In the genomic region with DNA sequence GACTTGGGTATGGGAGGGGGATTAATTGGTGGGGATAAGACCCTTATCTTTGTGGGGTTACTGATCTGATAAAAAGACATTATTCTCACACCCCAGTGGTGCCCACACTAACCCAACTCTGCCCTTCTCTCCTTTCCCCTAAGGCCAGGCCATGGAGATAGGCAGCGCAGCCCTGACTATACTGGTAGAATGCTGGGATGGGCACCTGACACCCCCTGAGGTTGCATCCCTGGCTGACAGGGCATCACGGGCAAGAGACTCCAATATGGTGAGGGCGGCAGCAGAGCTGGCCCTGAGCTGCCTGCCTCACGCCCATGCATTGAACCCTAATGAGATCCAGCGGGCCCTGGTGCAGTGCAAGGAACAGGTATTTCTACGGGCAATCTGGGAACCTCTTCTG, we compare ENCODE assay signal across 15 cellular contexts. TPM values are rescaled to one million over a fixed set of nuclear protein-coding genes. Genes with fewer than 3 reads are reported as not detected.
A peak's percentile ranks its signal among the peaks of the same experiment; 100 is the strongest.
DNase-seq lines count a peak whose midpoint lies in the region; ATAC-seq, FAIRE-seq and TF ChIP-seq lines count a peak whose summit lies in the region.
"Had no signal": no experiment of that assay in that cellular context is flagged by ENCODE, and none has a peak within 500 bp of the region (broad histone marks: within the 10 kb centered on the region; RNA-seq: fewer than 3 reads in every experiment).

No MANE protein-coding gene starts in this region.

- H3K36me3 ChIP-seq in sigmoid colon: peaks cover 52 to 100% (median 84%) of the 10 kb centered on the region in 4 donors

- H3K4me1 ChIP-seq in sigmoid colon: no peaks in the 10 kb centered on the region

- H3K4me1 Mint-ChIP-seq in activated T-cell treated with anti-CD3 and anti-CD28 coated beads, Interleukin-2, amount 50 U/mL, for 72 hours (ENCODE audit: low read depth): peaks cover 8% of the 10 kb centered on the region
- H3K4me1 Mint-ChIP-seq in effector memory CD8-positive, alpha-beta T cell (ENCODE audit: low read depth in 2 of 2): peaks cover 0 to 3% of the 10 kb centered on the region in 2 donors

- intact Hi-C loops in sigmoid colon (cut with DNase I): no loop called here

- ATAC-seq in activated T-cell treated with anti-CD3 and anti-CD28 coated beads, Interleukin-2, amount 50 U/mL, for 72 hours (replicated peaks in 1 of 2): no peak
- no peak for ATAC-seq in effector memory CD8-positive, alpha-beta T cell (replicated peaks)

- DNase-seq in activated T-cell treated with anti-CD3 and anti-CD28 coated beads, Interleukin-2, amount 50 U/mL, for 72 hours: no peak
- DNase-seq in activated T-cell treated with anti-CD3 and anti-CD28 coated beads for 4 hours: no peak
- no peak for DNase-seq in GM12892 (ENCODE audit: insufficient read length)
- no peak for DNase-seq in effector memory CD8-positive, alpha-beta T cell
- peak; percentile 62 for DNase-seq in sigmoid colon
- DNase-seq in activated CD4-positive, alpha-beta T cell treated with anti-CD3 and anti-CD28 coated beads, Interleukin-2, amount 50 U/mL, for 1 hour: no peak
- no peak for DNase-seq in hypothalamus (lab: John Stamatoyannopoulos, UW)
- no peak for DNase-seq in coronary artery (ENCODE audit: low spot score)
- DNase-seq: DND-41, KBM-7, NCI-H1417 treated with DMSO at 0.1 percent for 48 hours, NCI-H1930, NCI-H526 treated with DMSO at 0.1 percent for 48 hours had no signal

- H3K27me3 ChIP-seq in sigmoid colon: no peaks in the 10 kb centered on the region

- no peak for TF ChIP-seq EP300 in sigmoid colon (IDR thresholded peaks at IDR 0.05)

- no peak overlapping the region for H3K4me3 Mint-ChIP-seq in activated T-cell treated with anti-CD3 and anti-CD28 coated beads, Interleukin-2, amount 50 U/mL, for 72 hours
- no peak overlapping the region for H3K4me3 Mint-ChIP-seq in effector memory CD8-positive, alpha-beta T cell

- peak overlapping the region; percentile 5 for H3K27ac Mint-ChIP-seq in activated T-cell treated with anti-CD3 and anti-CD28 coated beads, Interleukin-2, amount 50 U/mL, for 72 hours
- peak overlapping the region; percentile 4 to 85 for H3K27ac Mint-ChIP-seq in effector memory CD8-positive, alpha-beta T cell

- no peak for FAIRE-seq in GM12892 (lab: Jason Lieb, UNC)
- FAIRE-seq: G401.6, H1 had no signal

- H3K27me3 Mint-ChIP-seq in activated T-cell treated with anti-CD3 and anti-CD28 coated beads, Interleukin-2, amount 50 U/mL, for 72 hours (ENCODE audit: low read depth): no peaks in the 10 kb centered on the region
- H3K27me3 Mint-ChIP-seq in effector memory CD8-positive, alpha-beta T cell: no peaks in the 10 kb centered on the region

- H3K9me3 Mint-ChIP-seq in activated T-cell treated with anti-CD3 and anti-CD28 coated beads, Interleukin-2, amount 50 U/mL, for 72 hours: no peaks in the 10 kb centered on the region
- H3K9me3 Mint-ChIP-seq in effector memory CD8-positive, alpha-beta T cell: no peaks in the 10 kb centered on the region

- no peak for TF ChIP-seq CTCF in sigmoid colon (IDR thresholded peaks at IDR 0.05)
- TF ChIP-seq CTCF in coronary artery (IDR thresholded peaks at IDR 0.05): no peak

- peaks cover 7 to 25% of the 10 kb centered on the region in 2 donors for H3K36me3 Mint-ChIP-seq in activated T-cell treated with anti-CD3 and anti-CD28 coated beads, Interleukin-2, amount 50 U/mL, for 72 hours (ENCODE audit: insufficient read depth in 2 of 2)
- peaks cover 83% of the 10 kb centered on the region for H3K36me3 Mint-ChIP-seq in effector memory CD8-positive, alpha-beta T cell (ENCODE audit: insufficient read depth)

- no peak overlapping the region for H3K27ac ChIP-seq in sigmoid colon
- H3K27ac ChIP-seq in coronary artery: no peak overlapping the region

- 95 to 96% methylated on average over 6 of the region's 6 CpGs for WGBS in sigmoid colon, 2 donors

- H3K4me3 ChIP-seq in sigmoid colon (no peak overlapping the region), coronary artery (no peak overlapping the region)

- H3K9me3 ChIP-seq in sigmoid colon: no peaks in the 10 kb centered on the region

- TF ChIP-seq POLR2A in GM12892 (IDR thresholded peaks at IDR 0.05; ENCODE audit: low read depth, low read length): peak; percentile 41; the same call in 1 of the 2 replicates
- TF ChIP-seq POLR2A in sigmoid colon (IDR thresholded peaks at IDR 0.05): no peak

RNA-seq across cellular contexts. Expression of gene ZSWIM8, which starts 12.7 kb away (rescaled TPM):
- 10 to 100 TPM; 72.0 to 81.3 TPM for total RNA-seq in activated T-cell treated with anti-CD3 and anti-CD28 coated beads, Interleukin-2, amount 50 U/mL, for 72 hours
- 38.4 TPM for polyA plus RNA-seq in GM12892 (2012; ENCODE audit: missing spikeins)
- 100 to 1,000 TPM in 1 of 4 donors, 10 to 100 TPM in 3; 42.5 to 138 (median 71.9) TPM for total RNA-seq in sigmoid colon
- 10 to 100 TPM; 34.8 to 64.8 (median 40.2) TPM for polyA plus RNA-seq in sigmoid colon

RNA-seq across cellular contexts. Expression of gene NDST2, which starts 13.3 kb away (rescaled TPM):
- 100 to 1,000 TPM; 120 to 127 TPM for total RNA-seq in activated T-cell treated with anti-CD3 and anti-CD28 coated beads, Interleukin-2, amount 50 U/mL, for 72 hours
- polyA plus RNA-seq in GM12892 (2012; ENCODE audit: missing spikeins): 11.6 TPM
- 10 to 100 TPM; 23.9 to 56.2 (median 28.3) TPM for total RNA-seq in sigmoid colon
- 10 to 100 TPM in 2 of 3 donors, 1 to 10 TPM in 1; 3.9 to 21.0 (median 17.0) TPM for polyA plus RNA-seq in sigmoid colon

RNA-seq across cellular contexts. Expression of gene CHCHD1, which starts 16.2 kb away (rescaled TPM):
- 10 to 100 TPM; 22.5 to 23.5 TPM for total RNA-seq in activated T-cell treated with anti-CD3 and anti-CD28 coated beads, Interleukin-2, amount 50 U/mL, for 72 hours
- 68.6 TPM for polyA plus RNA-seq in GM12892 (2012; ENCODE audit: missing spikeins)
- total RNA-seq in sigmoid colon: 10 to 100 TPM; 28.1 to 36.6 (median 34.5) TPM
- 100 to 1,000 TPM in 1 of 3 donors, 10 to 100 TPM in 2; 76.9 to 134 (median 93.7) TPM for polyA plus RNA-seq in sigmoid colon

RNA-seq across cellular contexts. Expression of gene SEC24C, which starts 53.9 kb away (rescaled TPM):
- total RNA-seq in activated T-cell treated with anti-CD3 and anti-CD28 coated beads, Interleukin-2, amount 50 U/mL, for 72 hours: 100 to 1,000 TPM; 105 to 119 TPM
- polyA plus RNA-seq in GM12892 (2012; ENCODE audit: missing spikeins): 51.4 TPM
- total RNA-seq in sigmoid colon: 10 to 100 TPM; 34.9 to 42.7 (median 39.0) TPM
- 10 to 100 TPM; 25.2 to 52.3 (median 29.8) TPM for polyA plus RNA-seq in sigmoid colon
